In the genomic region with DNA sequence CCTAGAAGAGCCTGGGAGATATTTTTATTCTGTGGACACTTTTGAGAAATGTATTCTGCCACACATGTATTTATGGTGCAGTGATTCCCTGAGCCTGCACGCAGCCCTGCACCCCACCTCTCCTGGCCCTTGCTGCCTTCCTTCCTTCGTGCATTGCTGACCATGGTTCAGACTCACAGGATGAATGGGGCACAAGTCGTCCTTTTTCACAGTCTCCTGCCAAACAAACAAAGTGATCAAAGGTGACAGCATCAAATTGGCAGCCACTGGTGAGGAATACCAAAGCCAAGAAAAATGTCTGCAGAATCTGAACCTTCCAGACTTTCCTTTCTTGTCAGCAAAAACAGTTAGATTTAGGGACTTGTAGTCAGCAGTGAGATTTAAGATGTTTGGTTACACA, we compare ENCODE assay signal across 20 cellular contexts.
"Had no signal": no experiment of that assay in that cellular context is flagged by ENCODE, and none has a peak within 500 bp of the region (broad histone marks: within the 10 kb centered on the region; RNA-seq: fewer than 3 reads in every experiment).

No MANE protein-coding gene starts in this region.

- H3K9me3 ChIP-seq: SJCRH30 had no signal

- H3K27ac ChIP-seq: RWPE1, SJCRH30 had no signal

- H3K4me3 ChIP-seq: SJCRH30 had no signal

- ATAC-seq: Panc1, PC-3, SK-N-SH treated with all-trans-retinoic acid at 6 μM for 48 hours had no signal

- DNase-seq: Karpas-422, KG1, MM.1S, MV-4-11, NCI-H1048, NCI-H1105, NCI-H1417, NCI-H1436 treated with DMSO at 0.1 percent for 48 hours, NCI-H1694, NCI-H187 treated with DMSO at 0.1 percent for 48 hours, NCI-H2029 treated with DMSO at 0.1 percent for 48 hours, NCI-H2227 treated with DMSO at 0.1 percent for 48 hours, NCI-H774, PC-3, SHP77 treated with DMSO at 0.1 percent for 48 hours, SJCRH30, T-helper 1 cell had no signal

- H3K4me1 ChIP-seq: SJCRH30 had no signal

- H3K36me3 ChIP-seq: SJCRH30 had no signal
